In genomic region chr6:90296346-90297123, GRCh38 we compare ENCODE assay signal across 8 cellular contexts. TPM values are rescaled to one million over a fixed set of nuclear protein-coding genes. Genes with fewer than 3 reads are reported as not detected.
DNase-seq lines count a peak whose midpoint lies in the region; ATAC-seq, FAIRE-seq and TF ChIP-seq lines count a peak whose summit lies in the region.

BACH2 (minus strand) TSS chr6:90296843; CDS start chr6:90008844, 287,999 bp downstream.

- H4K20me1 ChIP-seq in astrocyte (ENCODE audit: insufficient read depth, low read length), result no peaks in the 10 kb centered on the region

- H3K4me3 ChIP-seq in GM12865 (ENCODE audit: low read depth, low read length) (peak within 1 kb of the TSS; percentile 51), astrocyte (ENCODE audit: insufficient read depth, low read depth, low read length) (peak within 1 kb of the TSS; percentile 69), aorta (ENCODE audit: low read length in 2 of 2) (peak within 1 kb of the TSS; percentile 22 to 86)

- H3K4me1 ChIP-seq in astrocyte (ENCODE audit: insufficient read depth, low read length), result peaks cover 14% of the 10 kb centered on the region
- no peaks in the 10 kb centered on the region for H3K4me1 ChIP-seq in aorta (ENCODE audit: control insufficient read depth in 1 of 2, insufficient read depth in 2 of 2, low read length in 2 of 2)

- H3K36me3 ChIP-seq in astrocyte (ENCODE audit: insufficient read depth, low read length) (no peaks in the 10 kb centered on the region), aorta (ENCODE audit: control insufficient read depth in 1 of 2, insufficient read depth in 2 of 2, low read length in 1 of 2) (no peaks in the 10 kb centered on the region)

- H3K4me2 ChIP-seq in astrocyte (ENCODE audit: low read length), result peak within 1 kb of the TSS; percentile 98

- H3K27me3 Mint-ChIP-seq in T-helper 2 cell treated with Interferon-gamma antibody and Interleukin-4, amounts not matched to agents 5 μg/mL and 100 μg/mL, for 36 hours (ENCODE audit: low read depth), result peaks cover 23% of the 10 kb centered on the region
- peaks cover 3% of the 10 kb centered on the region for H3K27me3 Mint-ChIP-seq in astrocyte (ENCODE audit: low read depth, unreplicated experiment)

- WGBS in aorta, 2 donors, result 0 to 1% methylated on average over 44 to 112 of the region's 112 CpGs

- DNase-seq in GM12865 (ENCODE audit: low read depth) (peak; percentile 81), NCI-H1436 (lab: John Stamatoyannopoulos, UW) (peak; percentile 82), astrocyte (ENCODE audit: low read depth) (peak; percentile 87), hypothalamus (lab: John Stamatoyannopoulos, UW) (peak; percentile 29 to 92 (median 84)), retina (peak; percentile 89), aorta (peak; percentile 92 to 96)
- peak; percentile 92 for DNase-seq in T-helper 2 cell treated with Interferon-gamma antibody and Interleukin-4, amounts not matched to agents 5 μg/mL and 100 μg/mL, for 36 hours (ENCODE audit: low spot score)

- intact Hi-C loops in aorta (cut with DNase I), result loop anchor here (5.0 kb wide), 6 partner anchors 76 to 199 kb away; no protein-coding TSS in a partner anchor

- H3K79me2 ChIP-seq in astrocyte (ENCODE audit: insufficient read depth, low read length), result peaks cover 9% of the 10 kb centered on the region

- H3K27ac Mint-ChIP-seq in T-helper 2 cell treated with Interferon-gamma antibody and Interleukin-4, amounts not matched to agents 5 μg/mL and 100 μg/mL, for 36 hours, result peak within 1 kb of the TSS; percentile 90
- H3K27ac Mint-ChIP-seq in astrocyte (ENCODE audit: unreplicated experiment), result peak within 1 kb of the TSS; percentile 86

- H3K36me3 Mint-ChIP-seq in T-helper 2 cell treated with Interferon-gamma antibody and Interleukin-4, amounts not matched to agents 5 μg/mL and 100 μg/mL, for 36 hours (ENCODE audit: low read depth), result peaks cover 15% of the 10 kb centered on the region
- H3K36me3 Mint-ChIP-seq in astrocyte (ENCODE audit: low read depth, unreplicated experiment), result no peaks in the 10 kb centered on the region

- H3K4me1 Mint-ChIP-seq in T-helper 2 cell treated with Interferon-gamma antibody and Interleukin-4, amounts not matched to agents 5 μg/mL and 100 μg/mL, for 36 hours (ENCODE audit: low read depth), result peaks cover 35% of the 10 kb centered on the region
- peaks cover 21% of the 10 kb centered on the region for H3K4me1 Mint-ChIP-seq in astrocyte (ENCODE audit: low read depth, unreplicated experiment)

- peak within 1 kb of the TSS; percentile 49 for H3K27ac ChIP-seq in astrocyte (ENCODE audit: low read depth, low read length)
- peak within 1 kb of the TSS; percentile 68 to 97 for H3K27ac ChIP-seq in aorta (ENCODE audit: low read depth in 1 of 2, low read length in 2 of 2)

- no peaks in the 10 kb centered on the region for H3K9me3 Mint-ChIP-seq in T-helper 2 cell treated with Interferon-gamma antibody and Interleukin-4, amounts not matched to agents 5 μg/mL and 100 μg/mL, for 36 hours
- no peaks in the 10 kb centered on the region for H3K9me3 Mint-ChIP-seq in astrocyte (ENCODE audit: unreplicated experiment)

- no peak for FAIRE-seq in astrocyte (lab: Jason Lieb, UNC)

- H3K9ac ChIP-seq in astrocyte (ENCODE audit: low read length), result peak within 1 kb of the TSS; percentile 86

- H3K9me3 ChIP-seq in astrocyte (ENCODE audit: insufficient read depth, low read depth, low read length), result no peaks in the 10 kb centered on the region
- H3K9me3 ChIP-seq in aorta (ENCODE audit: control insufficient read depth, low read length), result no peaks in the 10 kb centered on the region

- peaks cover 11% of the 10 kb centered on the region for H3K27me3 ChIP-seq in astrocyte (ENCODE audit: insufficient read depth, low read length)
- no peaks in the 10 kb centered on the region for H3K27me3 ChIP-seq in aorta (ENCODE audit: control insufficient read depth in 1 of 2, insufficient read depth in 2 of 2, low read length in 1 of 2)

- TF ChIP-seq CTCF in GM12865 (IDR thresholded peaks at IDR 0.05; ENCODE audit: insufficient read depth, low read depth, low read length, missing control alignments) (no peak), astrocyte (IDR thresholded peaks at IDR 0.05; ENCODE audit: insufficient read depth, low read depth, low read length) (no peak)

- ATAC-seq in HG02763 (IDR thresholded peaks at IDR 0.05; ENCODE audit: unreplicated experiment) (peak; percentile 63), aorta (ENCODE audit: low FRiP score) (peak; percentile 76)

- peak within 1 kb of the TSS; percentile 87 for H2AFZ ChIP-seq in astrocyte (ENCODE audit: low read depth, low read length)

- H3K4me3 Mint-ChIP-seq in T-helper 2 cell treated with Interferon-gamma antibody and Interleukin-4, amounts not matched to agents 5 μg/mL and 100 μg/mL, for 36 hours, result peak within 1 kb of the TSS; percentile 92
- peak within 1 kb of the TSS; percentile 88 for H3K4me3 Mint-ChIP-seq in astrocyte (ENCODE audit: unreplicated experiment)

RNA-seq across cellular contexts. Expression of gene BACH2, which starts in this region (rescaled TPM):
- total RNA-seq in astrocyte (12.6 and 17.5 TPM in 2 replicates), aorta (10 to 100 TPM; 11.6 to 22.2 TPM)
- under 1 TPM; 0.36 to 0.63 TPM for polyA plus RNA-seq in aorta

Comparison
In these comparisons a context has a peak if more than half of its experiments do, and no peak if none do; other contexts are left out.
1. Peak in every context shown above with its lines: DNase-seq, ATAC-seq, H3K4me3 ChIP-seq and H3K27ac ChIP-seq.